Comparison of ENCODE assay signal across 4 cellular contexts in the genomic region with DNA sequence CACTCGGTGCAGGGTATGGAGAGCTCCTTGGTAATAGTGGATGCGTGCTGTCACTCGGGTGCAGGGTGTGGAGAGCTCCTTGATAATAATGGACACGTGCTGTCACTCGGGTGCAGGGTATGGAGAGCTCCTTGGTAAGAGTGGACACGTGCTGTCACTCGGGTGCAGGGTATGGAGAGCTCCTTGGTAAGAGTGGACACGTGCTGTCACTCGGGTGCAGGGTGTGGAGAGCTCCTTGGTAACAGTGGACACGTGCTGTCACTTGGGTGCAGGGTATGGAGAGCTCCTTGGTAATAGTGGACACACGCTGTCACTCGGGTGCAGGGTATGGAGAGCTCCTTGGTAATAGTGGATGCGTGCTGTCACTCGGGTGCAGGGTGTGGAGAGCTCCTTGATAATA.
DNase-seq lines count a peak whose midpoint lies in the region; ATAC-seq, FAIRE-seq and TF ChIP-seq lines count a peak whose summit lies in the region.
"Not testable (repeated sequence)": the region's sequence is repeated elsewhere in the genome, so short reads cannot be mapped to it uniquely, and the experiment has no call there.

No MANE protein-coding gene starts in this region.

- not testable (repeated sequence) for H3K4me1 ChIP-seq in HepG2 (ENCODE audit: insufficient read depth, low read length)

- TF ChIP-seq CTCF in bronchial epithelial cell (IDR thresholded peaks at IDR 0.05; ENCODE audit: insufficient read depth, low read length, severe bottlenecking); HepG2 (CRISPR knock-in tag; IDR thresholded peaks at IDR 0.05): not testable (repeated sequence)

- not testable (repeated sequence) for H3K9me3 Mint-ChIP-seq in central memory CD8-positive, alpha-beta T cell

- H3K9ac ChIP-seq in HepG2 (ENCODE audit: insufficient read depth, low read depth, low read length) = not testable (repeated sequence)

- H3K27ac ChIP-seq in HepG2 (ENCODE audit: extremely low read length, insufficient read depth, low read length) = not testable (repeated sequence)

- not testable (repeated sequence) for ATAC-seq in central memory CD8-positive, alpha-beta T cell (replicated peaks; ENCODE audit: extremely low read depth, poor library complexity, severe bottlenecking); HepG2

- not testable (repeated sequence) for TF ChIP-seq RAD21 in HepG2 (CRISPR knock-in tag; IDR thresholded peaks at IDR 0.05)

- DNase-seq in HTR-8/SVneo (ENCODE audit: insufficient read length, low spot score); bronchial epithelial cell (ENCODE audit: low read depth); central memory CD8-positive, alpha-beta T cell (ENCODE audit: low spot score in 2 of 2); HepG2 (ENCODE audit: low spot score): not testable (repeated sequence)

- H3K4me3 Mint-ChIP-seq in central memory CD8-positive, alpha-beta T cell = not testable (repeated sequence)

- TF ChIP-seq EP300 in HepG2 (IDR thresholded peaks at IDR 0.05; ENCODE audit: low read depth in 2 of 2, low read length in 2 of 2); HepG2 (CRISPR knock-in tag; IDR thresholded peaks at IDR 0.05; ENCODE audit: borderline replicate concordance): not testable (repeated sequence)

- TF ChIP-seq POLR2A in HepG2 (IDR thresholded peaks at IDR 0.05; ENCODE audit: insufficient read depth in 1 of 2, low read depth in 2 of 2, low read length in 2 of 2) = not testable (repeated sequence)

- peak; percentile 26 for FAIRE-seq in HTR-8/SVneo (lab: Jason Lieb, UNC)
- FAIRE-seq in bronchial epithelial cell (lab: Jason Lieb, UNC) = peak; percentile 60
- not testable (repeated sequence) for FAIRE-seq in HepG2 (lab: Jason Lieb, UNC)

- not testable (repeated sequence) for H3K4me2 ChIP-seq in HepG2 (ENCODE audit: low read depth, low read length)

- 3% methylated on average over 11 of the region's 14 CpGs for WGBS in HepG2 (ENCODE audit: low lambda C conversion rate)

- not testable (repeated sequence) for H2AFZ ChIP-seq in HepG2 (ENCODE audit: low read length)

- not testable (repeated sequence) for H3K27me3 ChIP-seq in bronchial epithelial cell (ENCODE audit: control insufficient read depth, insufficient read depth, low read length)
- peaks cover 1 to 32% of the 10 kb centered on the region in 2 experiments; a peak in 3 of 5 replicates for H3K27me3 ChIP-seq in HepG2 (ENCODE audit: control insufficient read depth in 1 of 2, insufficient read depth in 2 of 2, low read length in 2 of 2)

- not testable (repeated sequence) for H3K4me3 ChIP-seq in bronchial epithelial cell (ENCODE audit: low read depth, low read length); HepG2 (replicated peaks in 1 of 3; ENCODE audit: insufficient read depth in 1 of 3, low read depth in 2 of 3, low read length in 3 of 3)

- intact Hi-C loops in HepG2 (cut with micrococcal nuclease; ENCODE audit: unreplicated experiment) = not testable (repeated sequence)

- H3K36me3 ChIP-seq in bronchial epithelial cell (ENCODE audit: control insufficient read depth, insufficient read depth, low read length); HepG2 (replicated peaks in 1 of 2; ENCODE audit: control insufficient read depth in 1 of 2, insufficient read depth in 2 of 2, low read length in 2 of 2): not testable (repeated sequence)

- not testable (repeated sequence) for H3K9me3 ChIP-seq in HepG2 (ENCODE audit: low read length)

- not testable (repeated sequence) for H3K79me2 ChIP-seq in HepG2 (ENCODE audit: insufficient read depth, low read length)

- H3K36me3 Mint-ChIP-seq in central memory CD8-positive, alpha-beta T cell (ENCODE audit: insufficient read depth) = not testable (repeated sequence)

- not testable (repeated sequence) for H4K20me1 ChIP-seq in HepG2 (ENCODE audit: insufficient read depth, low read length)

- not testable (repeated sequence) for H3K4me1 Mint-ChIP-seq in central memory CD8-positive, alpha-beta T cell

- in situ Hi-C loops in HepG2 (cut with HindIII; ENCODE audit: extremely low pct_ligation_motif_present, low pct_unique_long_range_greater_than_20kb) = not testable (repeated sequence)

- POLR2A ChIA-PET in HepG2 (lab: Yijun Ruan, JAX) = not testable (repeated sequence)

- peaks cover 12% of the 10 kb centered on the region for H3K27me3 Mint-ChIP-seq in central memory CD8-positive, alpha-beta T cell

- not testable (repeated sequence) for BruUV-seq in HepG2 (replicated peaks; lab: Mats Ljungman, UMichigan)

- CTCF ChIA-PET in HepG2 (lab: Yijun Ruan, JAX; ENCODE audit: low intra/inter-chr PET ratio, low total read pairs) = not testable (repeated sequence)

- peak overlapping the region; percentile 58 for H3K27ac Mint-ChIP-seq in central memory CD8-positive, alpha-beta T cell (ENCODE audit: low read depth)

TF ChIP-seq in HepG2, 621 proteins besides CTCF, POLR2A, EP300 and RAD21:
- TF ChIP-seq, protein P1, sequence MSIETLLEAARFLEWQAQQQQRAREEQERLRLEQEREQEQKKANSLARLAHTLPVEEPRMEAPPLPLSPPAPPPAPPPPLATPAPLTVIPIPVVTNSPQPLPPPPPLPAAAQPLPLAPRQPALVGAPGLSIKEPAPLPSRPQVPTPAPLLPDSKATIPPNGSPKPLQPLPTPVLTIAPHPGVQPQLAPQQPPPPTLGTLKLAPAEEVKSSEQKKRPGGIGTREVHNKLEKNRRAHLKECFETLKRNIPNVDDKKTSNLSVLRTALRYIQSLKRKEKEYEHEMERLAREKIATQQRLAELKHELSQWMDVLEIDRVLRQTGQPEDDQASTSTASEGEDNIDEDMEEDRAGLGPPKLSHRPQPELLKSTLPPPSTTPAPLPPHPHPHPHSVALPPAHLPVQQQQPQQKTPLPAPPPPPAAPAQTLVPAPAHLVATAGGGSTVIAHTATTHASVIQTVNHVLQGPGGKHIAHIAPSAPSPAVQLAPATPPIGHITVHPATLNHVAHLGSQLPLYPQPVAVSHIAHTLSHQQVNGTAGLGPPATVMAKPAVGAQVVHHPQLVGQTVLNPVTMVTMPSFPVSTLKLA (IDR thresholded peaks at IDR 0.05) = peak; percentile 97
